Comparison of ENCODE assay signal across 24 cellular contexts in genomic region chr6:144165784-144166183, GRCh38.
"Had no signal": no experiment of that assay in that cellular context is flagged by ENCODE, and none has a peak within 500 bp of the region (broad histone marks: within the 10 kb centered on the region; RNA-seq: fewer than 3 reads in every experiment).

No MANE protein-coding gene starts in this region.

- H3K27ac ChIP-seq: adrenal gland, body of pancreas, breast epithelium, SJCRH30, SK-N-MC had no signal

- H3K36me3 ChIP-seq: adrenal gland, breast epithelium had no signal

- H3K4me1 ChIP-seq: adrenal gland, body of pancreas, breast epithelium, SJCRH30 had no signal

- H3K4me3 ChIP-seq: adrenal gland, body of pancreas, breast epithelium, SJCRH30, SK-N-MC had no signal

- FAIRE-seq: astrocyte, TTC549 had no signal

- H3K27me3 ChIP-seq: adrenal gland, body of pancreas, breast epithelium, SJCRH30 had no signal

- DNase-seq: activated CD4-positive, alpha-beta T cell treated with anti-CD3 and anti-CD28 coated beads, Interleukin-2, amount 10 ng/mL, durations not matched to agents 24 days and 14 days; activated CD4-positive, alpha-beta T cell treated with anti-CD3 and anti-CD28 coated beads, Interleukin-2, amount 50 U/mL, for 4 hours; activated CD8-positive, alpha-beta T cell treated with anti-CD3 and anti-CD28 coated beads for 36 hours; activated gamma-delta T cell; activated naive CD4-positive, alpha-beta T cell treated with Interleukin-2 at 50 U/mL for 16 hours; activated naive CD8-positive, alpha-beta T cell treated with anti-CD3 and anti-CD28 coated beads, Interleukin-2, amount 10 ng/mL, durations not matched to agents 7 days and 5 days; activated T-cell treated with anti-CD3 and anti-CD28 coated beads, Interleukin-2, amount 50 U/mL, for 24 hours; adrenal gland; body of pancreas; NCI-H1048; NCI-H1105 treated with DMSO at 0.1 percent for 48 hours; NCI-H1436; NCI-H1694 treated with DMSO at 0.1 percent for 48 hours; NCI-H2029; NCI-H345; NCI-H524 treated with DMSO at 0.1 percent for 48 hours; SHP77; SJCRH30; T1000 had no signal

- ATAC-seq: activated CD8-positive, alpha-beta T cell treated with anti-CD3 and anti-CD28 coated beads for 36 hours; body of pancreas; Panc1 had no signal
